Comparison of ENCODE assay signal across 22 cellular contexts in genomic region chr17:4389079-4389478, GRCh38. TPM values are rescaled to one million over a fixed set of nuclear protein-coding genes. Genes with fewer than 3 reads are reported as not detected.
DNase-seq lines count a peak whose midpoint lies in the region; ATAC-seq, FAIRE-seq and TF ChIP-seq lines count a peak whose summit lies in the region.
"Had no signal": no experiment of that assay in that cellular context is flagged by ENCODE, and none has a peak within 500 bp of the region (broad histone marks: within the 10 kb centered on the region; RNA-seq: fewer than 3 reads in every experiment).

No MANE protein-coding gene starts in this region.

- no peak overlapping the region for H3K4me3 Mint-ChIP-seq in activated T-helper 17 cell treated with anti-CD3 and anti-CD28 coated beads, Interleukin-2, amount 50 U/mL, for 72 hours
- H3K4me3 Mint-ChIP-seq: HFFc6, T-helper 17 cell had no signal

- H3K36me3 Mint-ChIP-seq in activated T-helper 17 cell treated with anti-CD3 and anti-CD28 coated beads, Interleukin-2, amount 50 U/mL, for 72 hours (ENCODE audit: low read depth): no peaks in the 10 kb centered on the region

- no peaks in the 10 kb centered on the region for H3K4me1 ChIP-seq in prostate gland (replicated peaks)

- no peak for FAIRE-seq in bronchial epithelial cell (lab: Jason Lieb, UNC)
- FAIRE-seq: small intestine had no signal

- no peaks in the 10 kb centered on the region for H3K4me1 Mint-ChIP-seq in activated T-helper 17 cell treated with anti-CD3 and anti-CD28 coated beads, Interleukin-2, amount 50 U/mL, for 72 hours

- H3K4me3 ChIP-seq in bronchial epithelial cell (ENCODE audit: low read depth, low read length): no peak overlapping the region
- H3K4me3 ChIP-seq in prostate gland: no peak overlapping the region

- TF ChIP-seq CTCF in bronchial epithelial cell (IDR thresholded peaks at IDR 0.05; ENCODE audit: insufficient read depth, low read length, severe bottlenecking): no peak
- TF ChIP-seq CTCF in prostate gland (IDR thresholded peaks at IDR 0.05): no peak

- no peaks in the 10 kb centered on the region for H3K36me3 ChIP-seq in bronchial epithelial cell (ENCODE audit: control insufficient read depth, insufficient read depth, low read length)
- H3K36me3 ChIP-seq in prostate gland: no peaks in the 10 kb centered on the region

- H3K27ac Mint-ChIP-seq in activated T-helper 17 cell treated with anti-CD3 and anti-CD28 coated beads, Interleukin-2, amount 50 U/mL, for 72 hours: no peak overlapping the region
- H3K27ac Mint-ChIP-seq: HFFc6, T-helper 17 cell had no signal

- H3K27me3 Mint-ChIP-seq in activated T-helper 17 cell treated with anti-CD3 and anti-CD28 coated beads, Interleukin-2, amount 50 U/mL, for 72 hours: no peaks in the 10 kb centered on the region
- H3K27me3 Mint-ChIP-seq: T-helper 17 cell had no signal

- H3K27me3 ChIP-seq in bronchial epithelial cell (ENCODE audit: control insufficient read depth, insufficient read depth, low read length): no peaks in the 10 kb centered on the region
- no peaks in the 10 kb centered on the region for H3K27me3 ChIP-seq in prostate gland (replicated peaks; ENCODE audit: insufficient read depth)

- TF ChIP-seq POLR2A in prostate gland (IDR thresholded peaks at IDR 0.05): no peak

- 45% methylated on average over 8 of the region's 8 CpGs for WGBS in prostate gland

- intact Hi-C loops in left colon (cut with DNase I, micrococcal nuclease): loop anchor here in 1 of 2 donors (10.0 kb wide), 1 partner anchor 56 kb away; no protein-coding TSS in a partner anchor
- intact Hi-C loops in prostate gland (cut with DNase I): no loop called here

- ATAC-seq in left colon (peak; percentile 71), GM21367 (IDR thresholded peaks at IDR 0.05; ENCODE audit: unreplicated experiment) (no peak)
- ATAC-seq in activated T-helper 17 cell treated with anti-CD3 and anti-CD28 coated beads, Interleukin-2, amount 50 U/mL, for 72 hours (replicated peaks): no peak
- ATAC-seq: T-helper 17 cell had no signal

- H3K9me3 Mint-ChIP-seq in activated T-helper 17 cell treated with anti-CD3 and anti-CD28 coated beads, Interleukin-2, amount 50 U/mL, for 72 hours: no peaks in the 10 kb centered on the region
- H3K9me3 Mint-ChIP-seq: HFFc6 had no signal

- H3K27ac ChIP-seq in prostate gland: peak overlapping the region in 1 of 2 donors; percentile 30
- H3K27ac ChIP-seq: 22Rv1 had no signal

- peak; percentile 1 for DNase-seq in NCI-H2196 (lab: John Stamatoyannopoulos, UW; ENCODE audit: unreplicated experiment)
- no peak for DNase-seq in NCI-H2196 treated with DMSO at 0.1 percent for 48 hours (lab: John Stamatoyannopoulos, UW; ENCODE audit: unreplicated experiment)
- DNase-seq in bronchial epithelial cell (ENCODE audit: low read depth): peak; percentile 39
- no peak for DNase-seq in left colon
- DNase-seq in prostate gland (ENCODE audit: low spot score): peak; percentile 40
- no peak for DNase-seq in activated CD4-positive, alpha-beta T cell treated with anti-CD3 and anti-CD28 coated beads, Interleukin-2, amount 50 U/mL, for 4 hours
- DNase-seq: activated CD8-positive, alpha-beta memory T cell treated with anti-CD3 and anti-CD28 coated beads, Interleukin-2, amount 50 U/mL, for 48 hours; activated gamma-delta T cell; AML-193; DND-41; foreskin fibroblast; HFFc6; hippocampal formation; IMR-90; kidney glomerular epithelial cell; NCI-H1417 treated with DMSO at 0.1 percent for 48 hours; small intestine; stimulated activated CD4-positive, alpha-beta T cell treated with anti-CD3 and anti-CD28 coated beads, Interleukin-2, amount 100 ng/mL, for 48 hours; T-helper 17 cell had no signal

- no peaks in the 10 kb centered on the region for H3K9me3 ChIP-seq in prostate gland

RNA-seq across cellular contexts. Expression of gene UBE2G1, which starts 22.6 kb away (rescaled TPM):
- total RNA-seq in bronchial epithelial cell (39.2 and 42.2 TPM in 2 replicates), left colon (10 to 100 TPM; 59.5 to 71.5 TPM), prostate gland (10 to 100 TPM; 54.1 to 59.3 TPM)
- 10 to 100 TPM; 40.6 to 65.4 TPM for total RNA-seq in activated T-helper 17 cell treated with anti-CD3 and anti-CD28 coated beads, Interleukin-2, amount 50 U/mL, for 72 hours

RNA-seq across cellular contexts. Expression of gene SPNS3, which starts 44.7 kb away (rescaled TPM):
- 0.26 TPM in 1 of 2 replicates, not detected in the other for total RNA-seq in bronchial epithelial cell
- total RNA-seq in left colon: under 1 TPM; 0.50 to 0.89 TPM
- total RNA-seq in prostate gland: under 1 TPM in 1 of 2 donors, not detected in 1; 0.50 TPM
- total RNA-seq in activated T-helper 17 cell treated with anti-CD3 and anti-CD28 coated beads, Interleukin-2, amount 50 U/mL, for 72 hours: 1 to 10 TPM; 2.4 to 5.8 TPM
- total RNA-seq: HFFc6 had no signal

Comparison
In these comparisons a context has a peak if more than half of its experiments do, and no peak if none do; other contexts are left out.
1. DNase-seq: peak in NCI-H2196 (single experiment), bronchial epithelial cell (single experiment) and prostate gland (single experiment); none in NCI-H2196 treated with DMSO at 0.1 percent for 48 hours (single experiment), left colon (0 of 2) and activated CD4-positive, alpha-beta T cell treated with anti-CD3 and anti-CD28 coated beads, Interleukin-2, amount 50 U/mL, for 4 hours (0 of 2).